In genomic region chr4:73369506-73370199, GRCh38 we compare ENCODE assay signal across 9 cellular contexts. TPM values are rescaled to one million over a fixed set of nuclear protein-coding genes. Genes with fewer than 3 reads are reported as not detected.
"Had no signal": no experiment of that assay in that cellular context is flagged by ENCODE, and none has a peak within 500 bp of the region (broad histone marks: within the 10 kb centered on the region; RNA-seq: fewer than 3 reads in every experiment).

No MANE protein-coding gene starts in this region.

RNA-seq across cellular contexts. Expression of gene ALB, which starts 34.4 kb away (rescaled TPM):
- total RNA-seq: activated CD4-positive, alpha-beta memory T cell treated with anti-CD3 and anti-CD28 coated beads, Interleukin-2, amount 10 ng/mL, durations not matched to agents 7 days and 5 days; activated CD4-positive, alpha-beta T cell treated with anti-CD3 and anti-CD28 coated beads for 36 hours; activated CD4-positive, alpha-beta T cell treated with anti-CD3 and anti-CD28 coated beads, Interleukin-2, amount 10 ng/mL, durations not matched to agents 7 days and 5 days; activated CD8-positive, alpha-beta memory T cell treated with anti-CD3 and anti-CD28 coated beads, Interleukin-2, amount 10 ng/mL, durations not matched to agents 7 days and 5 days; activated CD8-positive, alpha-beta T cell treated with anti-CD3 and anti-CD28 coated beads, Interleukin-2, amount 10 ng/mL, durations not matched to agents 7 days and 5 days; activated naive CD8-positive, alpha-beta T cell treated with anti-CD3 and anti-CD28 coated beads, Interleukin-2, amount 10 ng/mL, durations not matched to agents 7 days and 5 days; activated T-helper 2 cell treated with anti-CD3 and anti-CD28 coated beads, Interferon-gamma antibody, Interleukin-2, Interleukin-4, amounts not matched to agents 10 μg/mL and 5 μg/mL and 100 μg/mL, durations not matched to agents 14 hours and 24 hours and 36 hours; bronchial epithelial cell; chondrocyte had no signal
